18 cellular contexts compared by ENCODE assay signal in the genomic region with DNA sequence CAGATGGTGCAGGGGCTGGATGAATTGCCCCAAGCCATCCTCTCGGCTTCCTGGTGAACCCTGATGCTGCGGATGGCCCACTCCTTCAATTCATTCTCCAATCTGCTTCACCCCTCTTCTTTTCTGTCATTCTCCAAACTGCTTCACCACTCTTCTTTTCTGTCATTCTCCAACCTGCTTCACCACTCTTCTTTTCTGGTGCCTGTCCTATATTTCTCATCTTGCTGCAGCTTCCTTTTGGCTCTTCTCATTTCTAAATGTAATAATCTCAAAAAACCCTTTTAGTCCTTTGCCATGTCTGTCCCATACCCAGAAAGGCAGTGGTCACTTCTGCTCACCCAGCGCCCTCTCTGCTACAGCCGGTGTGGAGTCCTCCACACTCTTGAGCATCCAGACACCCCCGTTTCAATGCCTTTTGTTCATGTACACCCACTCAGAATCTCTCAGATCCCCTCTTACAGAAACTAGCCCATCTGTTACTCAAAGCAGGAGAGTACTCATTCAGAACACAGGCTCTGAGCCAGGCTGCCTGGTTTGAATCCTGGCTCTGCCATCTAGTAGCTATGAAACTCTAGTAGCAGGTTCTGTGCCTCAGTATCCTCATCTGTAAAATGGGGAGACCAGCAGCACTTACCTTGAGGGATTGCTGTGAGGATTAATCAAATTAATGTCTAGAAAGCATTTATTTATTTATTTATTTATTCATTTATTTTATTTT. TPM values are rescaled to one million over a fixed set of nuclear protein-coding genes. Genes with fewer than 3 reads are reported as not detected.
DNase-seq lines count a peak whose midpoint lies in the region; ATAC-seq and TF ChIP-seq lines count a peak whose summit lies in the region.
"Had no signal": no experiment of that assay in that cellular context is flagged by ENCODE, and none has a peak within 500 bp of the region (broad histone marks: within the 10 kb centered on the region; RNA-seq: fewer than 3 reads in every experiment).

No MANE protein-coding gene starts in this region.

- H2AK5ac ChIP-seq in neuronal stem cell (ENCODE audit: low read depth, low read length), result no peak overlapping the region

- no peak overlapping the region for H4K91ac ChIP-seq in neuronal stem cell (ENCODE audit: low read depth, low read length, poor library complexity)

- H3K4ac ChIP-seq in neuronal stem cell (ENCODE audit: low read length), result no peak overlapping the region

- H3K4me3 ChIP-seq in neuronal stem cell (ENCODE audit: low read length in 2 of 2), result no peak overlapping the region
- H3K4me3 ChIP-seq: MG63, PC-9 had no signal

- H3K27me3 ChIP-seq in neuronal stem cell (ENCODE audit: control insufficient read depth in 3 of 3, insufficient read depth in 3 of 3, low read depth in 1 of 3, low read length in 3 of 3), result no peaks in the 10 kb centered on the region
- H3K27me3 ChIP-seq: MG63 had no signal

- peak overlapping the region; percentile 23 for H3K23ac ChIP-seq in neuronal stem cell (ENCODE audit: low read depth, low read length, poor library complexity)

- H2AFZ ChIP-seq in neuronal stem cell (ENCODE audit: low read length), result no peak overlapping the region
- H2AFZ ChIP-seq: PC-9 had no signal

- no peak overlapping the region for H2BK5ac ChIP-seq in neuronal stem cell (ENCODE audit: low read length)

- peak overlapping the region; percentile 4 for H3K27ac ChIP-seq in cingulate gyrus (ENCODE audit: low read depth, low read length)
- no peak overlapping the region for H3K27ac ChIP-seq in neuronal stem cell (replicated peaks; ENCODE audit: low read length)
- H3K27ac ChIP-seq: KMS-11, PC-9 had no signal

- peaks cover 10% of the 10 kb centered on the region for H3K4me1 Mint-ChIP-seq in activated T-cell treated with anti-CD3 and anti-CD28 coated beads, Interleukin-2, amount 50 U/mL, for 24 hours (ENCODE audit: low read depth)
- H3K4me1 Mint-ChIP-seq in progenitor cell of endocrine pancreas (ENCODE audit: low read depth), result no peaks in the 10 kb centered on the region

- H3K4me2 ChIP-seq in neuronal stem cell (ENCODE audit: insufficient read depth, low read length, poor library complexity, severe bottlenecking), result no peak overlapping the region
- H3K4me2 ChIP-seq: KMS-11, PC-9 had no signal

- WGBS in neuronal stem cell (ENCODE audit: extremely low coverage in 2 of 2, insufficient read length in 2 of 2, insufficient replicate concordance in 1 of 2), 2 donors, result no CpG with 5 or more reads among the region's 5 CpGs

- no peak for TF ChIP-seq CTCF in progenitor cell of endocrine pancreas (IDR thresholded peaks at IDR 0.05; ENCODE audit: unreplicated experiment)

- no peak overlapping the region for H3K4me3 Mint-ChIP-seq in activated T-cell treated with anti-CD3 and anti-CD28 coated beads, Interleukin-2, amount 50 U/mL, for 24 hours
- no peak overlapping the region for H3K4me3 Mint-ChIP-seq in progenitor cell of endocrine pancreas (ENCODE audit: low read depth)

- no peak overlapping the region for H3K14ac ChIP-seq in neuronal stem cell (ENCODE audit: low read length)

- H3K18ac ChIP-seq in neuronal stem cell (ENCODE audit: low read length), result no peak overlapping the region

- H3K4me1 ChIP-seq in neuronal stem cell (ENCODE audit: control insufficient read depth in 2 of 2, insufficient read depth in 1 of 2, low read depth in 1 of 2, low read length in 2 of 2), result no peaks in the 10 kb centered on the region

- H2BK120ac ChIP-seq in neuronal stem cell (ENCODE audit: low read depth, low read length), result no peak overlapping the region

- peak overlapping the region; percentile 35 for H3K27ac Mint-ChIP-seq in activated T-cell treated with anti-CD3 and anti-CD28 coated beads, Interleukin-2, amount 50 U/mL, for 24 hours
- H3K27ac Mint-ChIP-seq in progenitor cell of endocrine pancreas, result no peak overlapping the region

- H2BK15ac ChIP-seq in neuronal stem cell (ENCODE audit: low read length), result no peak overlapping the region

- peaks cover 17 to 78% of the 10 kb centered on the region in 2 donors for H3K36me3 ChIP-seq in neuronal stem cell (replicated peaks in 1 of 2; ENCODE audit: control insufficient read depth in 2 of 2, insufficient read depth in 2 of 2, low read length in 2 of 2)

- no peak for DNase-seq in activated T-cell treated with anti-CD3 and anti-CD28 coated beads, Interleukin-2, amount 50 U/mL, for 24 hours
- DNase-seq in activated T-cell treated with anti-CD3 and anti-CD28 coated beads for 4 hours (no peak), NCI-H1694 treated with DMSO at 0.1 percent for 48 hours (lab: John Stamatoyannopoulos, UW) (peak; percentile 23), neuronal stem cell (ENCODE audit: low spot score) (no peak), SW 1271 (lab: John Stamatoyannopoulos, UW) (no peak), progenitor cell of endocrine pancreas (ENCODE audit: low spot score, unreplicated experiment) (no peak)
- DNase-seq: MG63, NCI-H1092 treated with DMSO at 0.1 percent for 48 hours, NCI-H187, NCI-H446, NCI-H774, PC-9 had no signal

- no peaks in the 10 kb centered on the region for H3K9me3 Mint-ChIP-seq in activated T-cell treated with anti-CD3 and anti-CD28 coated beads, Interleukin-2, amount 50 U/mL, for 24 hours
- no peaks in the 10 kb centered on the region for H3K9me3 Mint-ChIP-seq in progenitor cell of endocrine pancreas (ENCODE audit: low read depth)
- H3K9me3 Mint-ChIP-seq: CD14-positive monocyte had no signal

- H3K27me3 Mint-ChIP-seq in activated T-cell treated with anti-CD3 and anti-CD28 coated beads, Interleukin-2, amount 50 U/mL, for 24 hours, result no peaks in the 10 kb centered on the region
- no peaks in the 10 kb centered on the region for H3K27me3 Mint-ChIP-seq in progenitor cell of endocrine pancreas

- peaks cover 2% of the 10 kb centered on the region for H3K79me1 ChIP-seq in neuronal stem cell (ENCODE audit: low read depth, low read length)

- ATAC-seq in HG03045 (IDR thresholded peaks at IDR 0.05; ENCODE audit: unreplicated experiment), result no peak

- H2BK12ac ChIP-seq in neuronal stem cell (ENCODE audit: low read length), result no peak overlapping the region

- H3K9me3 ChIP-seq in neuronal stem cell (replicated peaks in 1 of 2; ENCODE audit: control insufficient read depth in 2 of 2, insufficient read depth in 1 of 2, low read depth in 1 of 2, low read length in 2 of 2), result no peaks in the 10 kb centered on the region
- H3K9me3 ChIP-seq: MG63 had no signal

- no peak overlapping the region for H3K9ac ChIP-seq in neuronal stem cell (ENCODE audit: low read depth, low read length, poor library complexity)
- H3K9ac ChIP-seq: KMS-11 had no signal

- peaks cover 73% of the 10 kb centered on the region for H3K36me3 Mint-ChIP-seq in activated T-cell treated with anti-CD3 and anti-CD28 coated beads, Interleukin-2, amount 50 U/mL, for 24 hours (ENCODE audit: low read depth)
- H3K36me3 Mint-ChIP-seq in progenitor cell of endocrine pancreas (ENCODE audit: insufficient read depth), result peaks cover 19% of the 10 kb centered on the region

- no peak overlapping the region for H4K8ac ChIP-seq in neuronal stem cell (ENCODE audit: low read depth, low read length)

RNA-seq across cellular contexts. Expression of a gene that starts 14.9 kb away (rescaled TPM):
- polyA plus RNA-seq in neuronal stem cell (2013, experiment 1 of 2), result not detected
- polyA plus RNA-seq in neuronal stem cell (2013, experiment 2 of 2), result not detected
- total RNA-seq in progenitor cell of endocrine pancreas, result 0.40 and 0.74 TPM in 2 replicates
- total RNA-seq: A172, H1, PC-9 had no signal
- polyA plus RNA-seq: CD14-positive monocyte, H1 had no signal
